In the genomic region with DNA sequence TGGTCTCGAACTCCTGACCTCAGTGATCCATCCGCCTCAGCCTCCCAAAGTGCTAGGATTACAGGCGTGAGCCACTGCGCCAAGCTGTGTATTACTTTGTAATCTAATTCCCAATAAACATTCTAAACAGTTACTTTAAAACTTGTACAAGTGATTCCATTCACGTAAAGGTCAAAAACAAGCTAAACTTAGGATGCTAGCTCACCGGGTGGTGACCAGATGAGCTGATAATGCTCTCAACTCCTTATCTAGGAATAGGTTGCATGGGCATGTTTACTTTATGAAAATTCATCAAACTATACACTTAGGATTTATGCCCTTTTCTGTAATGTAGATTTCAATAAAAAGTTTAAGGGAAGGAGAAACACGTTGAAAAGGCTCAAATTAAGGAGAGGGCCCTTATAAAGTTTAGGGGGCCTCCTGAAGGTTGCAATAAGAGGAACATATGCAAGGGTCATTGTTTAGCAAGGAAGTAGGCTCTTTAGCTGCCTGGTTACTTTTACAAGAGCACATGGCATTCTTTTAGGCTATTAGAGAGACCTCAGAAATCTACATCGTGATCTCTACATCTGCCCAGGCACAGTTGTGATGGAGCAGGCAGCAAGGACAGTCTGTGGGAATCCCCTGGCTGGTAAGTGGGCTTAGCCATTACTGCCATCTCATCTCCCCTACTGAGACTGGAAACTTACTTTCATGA, we compare ENCODE assay signal across 1 cellular context.
TF ChIP-seq lines count a peak whose summit lies in the region.

No MANE protein-coding gene starts in this region.

TF ChIP-seq in K562, 482 proteins besides CTCF, POLR2A, EP300 and RAD21:
- TF ChIP-seq ZNF609 (CRISPR knock-in tag; IDR thresholded peaks at IDR 0.05; ENCODE audit: borderline replicate concordance) = no peak
- no peak for TF ChIP-seq NR4A1 (CRISPR knock-in tag; IDR thresholded peaks at IDR 0.05)
- no peak for TF ChIP-seq NR4A1 (tag; IDR thresholded peaks at IDR 0.05)
- no peak for TF ChIP-seq ZFPM2 (CRISPR knock-in tag; IDR thresholded peaks at IDR 0.05)
- TF ChIP-seq POLR2H (tag; IDR thresholded peaks at IDR 0.05; ENCODE audit: low read depth) = no peak
- TF ChIP-seq POLR2B (IDR thresholded peaks at IDR 0.05; ENCODE audit: low read depth, partially characterized antibody) = no peak
- TF ChIP-seq PHTF2 (CRISPR knock-in tag; IDR thresholded peaks at IDR 0.05) = no peak
- TF ChIP-seq DNMT1 (IDR thresholded peaks at IDR 0.05) = no peak
- no peak for TF ChIP-seq STAT5B (CRISPR knock-in tag; IDR thresholded peaks at IDR 0.05)
- no peak for TF ChIP-seq TFAP4 (CRISPR knock-in tag; IDR thresholded peaks at IDR 0.05; ENCODE audit: borderline replicate concordance)
- no peak for TF ChIP-seq CC2D1A (IDR thresholded peaks at IDR 0.05)
- TF ChIP-seq EHMT2 (IDR thresholded peaks at IDR 0.05) = no peak
- TF ChIP-seq ZNF232 (CRISPR knock-in tag; IDR thresholded peaks at IDR 0.05) = no peak
- TF ChIP-seq BCOR (IDR thresholded peaks at IDR 0.05) = no peak
- TF ChIP-seq TEAD2 (tag; IDR thresholded peaks at IDR 0.05) = no peak
- TF ChIP-seq MAZ (CRISPR knock-in tag; conservative IDR thresholded peaks at IDR 0.05 in 1 of 2, IDR thresholded peaks at IDR 0.05 in 1 of 2) = no peak
